In genomic region chr6:28775405-28776129, GRCh38 we compare ENCODE assay signal across 16 cellular contexts.
DNase-seq lines count a peak whose midpoint lies in the region; TF ChIP-seq lines count a peak whose summit lies in the region.
"Had no signal": no experiment of that assay in that cellular context is flagged by ENCODE, and none has a peak within 500 bp of the region (broad histone marks: within the 10 kb centered on the region; RNA-seq: fewer than 3 reads in every experiment).

No MANE protein-coding gene starts in this region.

- intact Hi-C loops in posterior cingulate gyrus (cut with DNase I): no loop called here

- no peaks in the 10 kb centered on the region for H4K20me1 ChIP-seq in GM23248 (ENCODE audit: insufficient read depth)

- H3K9me2 ChIP-seq in GM23248 (ENCODE audit: insufficient read depth): no peaks in the 10 kb centered on the region

- H3K27me3 ChIP-seq in ectodermal cell (ENCODE audit: control insufficient read depth, insufficient read depth, low read length, poor library complexity, severe bottlenecking) (peaks cover 100% of the 10 kb centered on the region), GM23248 (replicated peaks; ENCODE audit: insufficient read depth) (peaks cover 97% of the 10 kb centered on the region)
- H3K27me3 ChIP-seq in effector memory CD4-positive, alpha-beta T cell (replicated peaks; ENCODE audit: control insufficient read depth, insufficient read depth, low read length, poor library complexity, severe bottlenecking): peaks cover 85% of the 10 kb centered on the region

- 0% methylated on average over 39 of the region's 39 CpGs for WGBS in ectodermal cell, 2 experiments
- WGBS in GM23248 (ENCODE audit: low coverage in 1 of 2, low lambda C conversion rate in 2 of 2, missing lambda C conversion rate in 2 of 2), 2 experiments: 4 to 5% methylated on average over 32 to 39 of the region's 39 CpGs

- peaks cover 0 to 3% (median 0%) of the 10 kb centered on the region in 3 donors for H3K4me1 Mint-ChIP-seq in IgD-negative memory B cell
- peaks cover 5% of the 10 kb centered on the region for H3K4me1 Mint-ChIP-seq in nephron

- H3F3A ChIP-seq in GM23248 (ENCODE audit: insufficient read depth): no peaks in the 10 kb centered on the region

- in situ Hi-C loops in GM23248 (cut with MboI): no loop called here

- no peaks in the 10 kb centered on the region for H3K79me2 ChIP-seq in GM23248 (ENCODE audit: insufficient read depth)

- H3K27ac ChIP-seq in ectodermal cell (ENCODE audit: insufficient read depth, low read depth, low read length, poor library complexity, severe bottlenecking) (no peak overlapping the region), GM23248 (no peak overlapping the region)
- no peak overlapping the region for H3K27ac ChIP-seq in effector memory CD4-positive, alpha-beta T cell (ENCODE audit: insufficient read depth, low read length, poor library complexity, severe bottlenecking)
- H3K27ac ChIP-seq: BLaER1 treated with 17β-estradiol and CSF1 and Interleukin-3, amounts not matched to agents 10 nM and 100 nM; pancreas had no signal

- no peak for TF ChIP-seq CTCF in nephron (IDR thresholded peaks at IDR 0.05; ENCODE audit: unreplicated experiment in 3 of 3)

- H3K27me3 Mint-ChIP-seq in IgD-negative memory B cell (peaks cover 90% of the 10 kb centered on the region), nephron (ENCODE audit: low read depth) (peaks cover 99% of the 10 kb centered on the region)

- peaks cover 4% of the 10 kb centered on the region for H3K36me3 Mint-ChIP-seq in IgD-negative memory B cell
- H3K36me3 Mint-ChIP-seq in nephron (ENCODE audit: low read depth): no peaks in the 10 kb centered on the region

- H3K4me3 ChIP-seq in ectodermal cell (ENCODE audit: insufficient read depth, low read depth, low read length) (peak overlapping the region; percentile 21), GM23248 (no peak overlapping the region)
- H3K4me3 ChIP-seq in effector memory CD4-positive, alpha-beta T cell (ENCODE audit: insufficient read depth, low read depth, low read length, poor library complexity, severe bottlenecking): no peak overlapping the region
- H3K4me3 ChIP-seq: pancreas had no signal

- H3K4me3 Mint-ChIP-seq in IgD-negative memory B cell (peak overlapping the region in 1 of 4 donors; percentile 76), nephron (peak overlapping the region in 2 of 3 experiments; percentile 52 to 79)

- no peak overlapping the region for H3K4me2 ChIP-seq in GM23248 (ENCODE audit: unreplicated experiment)
- H3K4me2 ChIP-seq: BLaER1 treated with 17β-estradiol and CSF1 and Interleukin-3, amounts not matched to agents 10 nM and 100 nM had no signal

- no peaks in the 10 kb centered on the region for H3K36me3 ChIP-seq in ES-I3 (ENCODE audit: insufficient read depth, low read length)
- H3K36me3 ChIP-seq in ectodermal cell (ENCODE audit: control insufficient read depth, insufficient read depth, low read length): no peaks in the 10 kb centered on the region
- no peaks in the 10 kb centered on the region for H3K36me3 ChIP-seq in effector memory CD4-positive, alpha-beta T cell (ENCODE audit: control insufficient read depth, insufficient read depth, low read length)
- H3K36me3 ChIP-seq in GM23248 (ENCODE audit: low read depth): no peaks in the 10 kb centered on the region
- H3K36me3 ChIP-seq: BLaER1 treated with 17β-estradiol and CSF1 and Interleukin-3, amounts not matched to agents 10 nM and 100 nM; pancreas had no signal

- peak overlapping the region; percentile 44; the same call in 1 of the 2 replicates for H3K9ac ChIP-seq in ES-I3 (ENCODE audit: low read depth, low read length)
- H3K9ac ChIP-seq in GM23248: no peak overlapping the region
- H3K9ac ChIP-seq: BLaER1 treated with 17β-estradiol and CSF1 and Interleukin-3, amounts not matched to agents 10 nM and 100 nM had no signal

- H3K27ac Mint-ChIP-seq in IgD-negative memory B cell: peak overlapping the region; percentile 68 to 96 (median 89)
- H3K27ac Mint-ChIP-seq in nephron: no peak overlapping the region

- no peak overlapping the region for H2AFZ ChIP-seq in GM23248

- H3K4me1 ChIP-seq in ES-I3 (ENCODE audit: insufficient read depth, low read length) (peaks cover 27% of the 10 kb centered on the region), ectodermal cell (ENCODE audit: control insufficient read depth, insufficient read depth, low read length) (peaks cover 6% of the 10 kb centered on the region), GM23248 (ENCODE audit: insufficient read depth) (no peaks in the 10 kb centered on the region)
- no peaks in the 10 kb centered on the region for H3K4me1 ChIP-seq in effector memory CD4-positive, alpha-beta T cell (ENCODE audit: control insufficient read depth, insufficient read depth, low read length, poor library complexity, severe bottlenecking)
- H3K4me1 ChIP-seq: pancreas had no signal

- H3K9me3 ChIP-seq in ES-I3 (ENCODE audit: control insufficient read depth, insufficient read depth, low read length) (no peaks in the 10 kb centered on the region), ectodermal cell (ENCODE audit: control insufficient read depth, low read length) (no peaks in the 10 kb centered on the region), GM23248 (ENCODE audit: low read depth) (no peaks in the 10 kb centered on the region)
- H3K9me3 ChIP-seq in effector memory CD4-positive, alpha-beta T cell (ENCODE audit: control insufficient read depth, low read length): peaks cover 2% of the 10 kb centered on the region
- H3K9me3 ChIP-seq: pancreas had no signal

- H3K9me3 Mint-ChIP-seq in IgD-negative memory B cell (peaks cover 10 to 21% (median 11%) of the 10 kb centered on the region in 3 donors), nephron (peaks cover 15% of the 10 kb centered on the region)

- no peak for DNase-seq in effector memory CD4-positive, alpha-beta T cell
- no peak for DNase-seq in posterior cingulate gyrus
- no peak for DNase-seq in GM23248
- DNase-seq: activated naive CD4-positive, alpha-beta T cell treated with Interleukin-2 at 50 U/mL for 16 hours; DND-41; foreskin melanocyte; islet precursor cell; midbrain; NCI-H1048; pancreas; T1000 had no signal

Comparison
In these comparisons a context has a peak if more than half of its experiments do, and no peak if none do; other contexts are left out.
1. H3K27ac Mint-ChIP-seq: peak in IgD-negative memory B cell (3 of 3); none in nephron (0 of 3).